1 cellular context compared by ENCODE assay signal in genomic region chr2:223859070-223859469, GRCh38.
TF ChIP-seq lines count a peak whose summit lies in the region.

No MANE protein-coding gene starts in this region.

TF ChIP-seq in H1, 55 proteins besides CTCF, POLR2A, EP300 and RAD21 (continued from another document):
- TF ChIP-seq SAP30 (IDR thresholded peaks at IDR 0.05; ENCODE audit: insufficient read depth, insufficient replicate concordance, low read length) (no peak), CTBP2 (IDR thresholded peaks at IDR 0.05; ENCODE audit: borderline replicate concordance, insufficient read depth, insufficient read length, low read length) (no peak), NRF1 (IDR thresholded peaks at IDR 0.05; ENCODE audit: low read depth, low read length) (no peak), RFX5 (IDR thresholded peaks at IDR 0.05; ENCODE audit: borderline replicate concordance, low read depth, low read length) (no peak), CBX8 (IDR thresholded peaks at IDR 0.05; ENCODE audit: borderline replicate concordance, low read depth, low read length) (no peak), JUND (IDR thresholded peaks at IDR 0.05; ENCODE audit: low read length) (no peak), KDM4A (IDR thresholded peaks at IDR 0.05; ENCODE audit: low read depth, low read length, severe bottlenecking) (no peak), TAF1 (IDR thresholded peaks at IDR 0.05; ENCODE audit: low read depth, low read length) (no peak), ATF2 (IDR thresholded peaks at IDR 0.05; ENCODE audit: low read length) (no peak), CHD2 (IDR thresholded peaks at IDR 0.05; ENCODE audit: low read length) (no peak), RBBP5 (IDR thresholded peaks at IDR 0.05; ENCODE audit: borderline replicate concordance, low read depth, low read length) (no peak), ZNF274 (IDR thresholded peaks at IDR 0.05; ENCODE audit: borderline replicate concordance, extremely low read depth, low read length) (no peak), JUN (IDR thresholded peaks at IDR 0.05; ENCODE audit: low read depth, low read length) (no peak), TEAD4 (IDR thresholded peaks at IDR 0.05; ENCODE audit: low read depth, low read length) (no peak), SIX5 (IDR thresholded peaks at IDR 0.05; ENCODE audit: low read depth, low read length) (no peak)
- TF ChIP-seq, protein P1, sequence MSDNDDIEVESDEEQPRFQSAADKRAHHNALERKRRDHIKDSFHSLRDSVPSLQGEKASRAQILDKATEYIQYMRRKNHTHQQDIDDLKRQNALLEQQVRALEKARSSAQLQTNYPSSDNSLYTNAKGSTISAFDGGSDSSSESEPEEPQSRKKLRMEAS (IDR thresholded peaks at IDR 0.05): no peak
